ENCODE assay signal across 16 cellular contexts in the genomic region with DNA sequence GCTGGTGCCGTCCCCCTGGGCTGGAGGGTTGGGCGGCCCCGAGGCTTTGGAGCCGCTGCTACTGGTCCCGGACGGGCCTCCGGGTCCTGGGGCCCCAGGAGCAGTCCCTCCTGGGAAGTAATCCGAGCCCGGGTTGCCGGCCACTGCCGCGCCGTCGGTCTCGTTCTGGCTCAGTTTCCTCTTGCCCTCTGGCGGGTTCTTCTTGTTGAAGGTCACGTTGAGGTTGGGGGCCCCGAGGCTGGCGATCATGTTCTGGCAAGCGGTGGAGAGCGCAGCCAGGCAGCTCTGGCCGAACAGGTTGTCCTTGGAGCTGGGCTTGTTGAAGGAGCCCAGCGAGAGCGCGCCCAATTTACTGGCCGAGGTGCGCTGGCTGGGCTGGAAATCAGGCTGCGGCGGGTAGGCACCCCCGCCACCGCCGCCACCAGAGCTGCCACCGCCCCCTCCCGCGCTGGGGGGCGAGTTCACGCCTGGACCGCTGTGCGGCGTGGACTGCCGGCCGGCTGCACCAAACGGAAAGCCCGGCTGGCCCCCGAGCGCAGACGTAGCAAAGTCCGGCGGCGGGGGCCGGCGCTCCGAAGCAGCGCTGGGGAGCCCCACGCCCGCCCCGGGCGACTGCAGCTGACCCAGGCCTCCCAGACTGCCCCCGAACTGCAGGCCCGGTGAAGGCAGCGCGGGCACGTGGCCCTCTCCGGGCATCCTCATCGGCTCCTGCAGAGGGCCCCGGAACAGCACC. TPM values are rescaled to one million over a fixed set of nuclear protein-coding genes. Genes with fewer than 3 reads are reported as not detected.
DNase-seq lines count a peak whose midpoint lies in the region; ATAC-seq and TF ChIP-seq lines count a peak whose summit lies in the region.
"Had no signal": no experiment of that assay in that cellular context is flagged by ENCODE, and none has a peak within 500 bp of the region (broad histone marks: within the 10 kb centered on the region; RNA-seq: fewer than 3 reads in every experiment).

No MANE protein-coding gene starts in this region.

- H3K27ac ChIP-seq in HUES64 (ENCODE audit: low read depth, low read length) (no peak overlapping the region), dorsolateral prefrontal cortex (peak overlapping the region in 28 of 59 donors; percentile 3 to 89 (median 47)), gastrocnemius medialis (peak overlapping the region; percentile 90 to 95 (median 94))
- H3K27ac ChIP-seq: parathyroid adenoma had no signal

- TF ChIP-seq CTCF in dorsolateral prefrontal cortex (IDR thresholded peaks at IDR 0.05 in 54 of 56, conservative IDR thresholded peaks at IDR 0.05 in 2 of 56; ENCODE audit: low read depth in 1 of 56, partially characterized antibody in 56 of 56): no peak
- no peak for TF ChIP-seq CTCF in gastrocnemius medialis (IDR thresholded peaks at IDR 0.05 in 4 of 5, conservative IDR thresholded peaks at IDR 0.05 in 1 of 5)

- H3K4me3 ChIP-seq in HUES64 (ENCODE audit: low read length) (peak overlapping the region; percentile 27), dorsolateral prefrontal cortex (peak overlapping the region in 38 of 59 donors; percentile 3 to 89 (median 33)), iPS-18c (ENCODE audit: insufficient read depth, low read depth, low read length) (peak overlapping the region; percentile 21; the same call in 1 of the 2 replicates), gastrocnemius medialis (peak overlapping the region; percentile 78 to 99 (median 84))
- H3K4me3 ChIP-seq: K562 had no signal

- no peak for DNase-seq in dorsolateral prefrontal cortex
- peak in 1 of 2 donors; percentile 86 for DNase-seq in gastrocnemius medialis
- no peak for DNase-seq in amniotic stem cell (lab: John Stamatoyannopoulos, UW)
- DNase-seq: activated gamma-delta T cell; islet precursor cell; NCI-H1105; NCI-H2171; stimulated activated naive CD8-positive, alpha-beta T cell treated with anti-CD3 and anti-CD28 coated beads, Interleukin-15, amount 100 ng/mL, for 72 hours; T-cell had no signal

- H3K9ac ChIP-seq in HUES64 (ENCODE audit: low read depth, low read length): no peak overlapping the region
- H3K9ac ChIP-seq: parathyroid adenoma had no signal

- H3K27me3 ChIP-seq in HUES64 (ENCODE audit: insufficient read depth, low read length) (peaks cover 70% of the 10 kb centered on the region), dorsolateral prefrontal cortex (peaks cover 0 to 44% (median 14%) of the 10 kb centered on the region in 45 donors), gastrocnemius medialis (no peaks in the 10 kb centered on the region)

- in situ Hi-C loops in gastrocnemius medialis (cut with MboI; ENCODE audit: low sequenced_read_pairs in 4 of 4): loop anchor here in 1 of 4 donors (25.0 kb wide), 1 partner anchor 161 kb away; no protein-coding TSS in a partner anchor

- ATAC-seq in gastrocnemius medialis: peak; percentile 21 to 31
- no peak for ATAC-seq in GM18511 (IDR thresholded peaks at IDR 0.05; ENCODE audit: unreplicated experiment)
- ATAC-seq in GM19035 (IDR thresholded peaks at IDR 0.05; ENCODE audit: unreplicated experiment): no peak
- ATAC-seq in HG03196 (IDR thresholded peaks at IDR 0.05; ENCODE audit: unreplicated experiment): no peak
- ATAC-seq: K562; stimulated activated naive CD8-positive, alpha-beta T cell treated with anti-CD3 and anti-CD28 coated beads, Interleukin-15, amount 100 ng/mL, for 72 hours; T-cell had no signal

- H3K9me3 ChIP-seq in HUES64 (ENCODE audit: insufficient read depth, low read depth, low read length) (no peaks in the 10 kb centered on the region), iPS-18c (ENCODE audit: control insufficient read depth, insufficient read depth, low read length) (no peaks in the 10 kb centered on the region), gastrocnemius medialis (no peaks in the 10 kb centered on the region)

- intact Hi-C loops in dorsolateral prefrontal cortex (cut with DNase I) (no loop called here), gastrocnemius medialis (cut with DNase I; ENCODE audit: low total_unique reads) (no loop called here)

- peaks cover 47% of the 10 kb centered on the region for H3K4me1 ChIP-seq in HUES64 (ENCODE audit: insufficient read depth, low read length)
- peaks cover 38 to 78% of the 10 kb centered on the region in 2 donors for H3K4me1 ChIP-seq in gastrocnemius medialis
- H3K4me1 ChIP-seq: parathyroid adenoma had no signal

- 52% methylated on average over 66 of the region's 66 CpGs for WGBS in HUES64

- H3K36me3 ChIP-seq in HUES64 (ENCODE audit: insufficient read depth, low read length): no peaks in the 10 kb centered on the region; the same call in 1 of the 2 replicates
- H3K36me3 ChIP-seq in gastrocnemius medialis: no peaks in the 10 kb centered on the region

- TF ChIP-seq POLR2A in gastrocnemius medialis (IDR thresholded peaks at IDR 0.05): peak; percentile 10 to 24

RNA-seq across cellular contexts. Expression of gene MN1, which starts 3.6 kb away (rescaled TPM):
- polyA plus RNA-seq in HUES64 (2013, experiment 1 of 2): 11.3 TPM
- 14.9 TPM for polyA plus RNA-seq in HUES64 (2013, experiment 2 of 2)
- total RNA-seq in dorsolateral prefrontal cortex: 10 to 100 TPM in 16 of 120 experiments, 1 to 10 TPM in 104; 3.8 to 12.4 (median 7.5) TPM
- total RNA-seq in gastrocnemius medialis: 10 to 100 TPM in 3 of 4 donors, 1 to 10 TPM in 1; 8.8 to 40.0 (median 36.6) TPM

Comparison
In these comparisons a context has a peak if more than half of its experiments do, and no peak if none do; other contexts are left out.
1. H3K4me3 ChIP-seq: peak in every context shown above with its lines; median percentile 84 in gastrocnemius medialis; 33 in dorsolateral prefrontal cortex; 27 in HUES64; 21 in iPS-18c.
2. ATAC-seq: peak in gastrocnemius medialis (2 of 2); none in GM18511 (single experiment), GM19035 (single experiment) and HG03196 (single experiment).